In the genomic region with DNA sequence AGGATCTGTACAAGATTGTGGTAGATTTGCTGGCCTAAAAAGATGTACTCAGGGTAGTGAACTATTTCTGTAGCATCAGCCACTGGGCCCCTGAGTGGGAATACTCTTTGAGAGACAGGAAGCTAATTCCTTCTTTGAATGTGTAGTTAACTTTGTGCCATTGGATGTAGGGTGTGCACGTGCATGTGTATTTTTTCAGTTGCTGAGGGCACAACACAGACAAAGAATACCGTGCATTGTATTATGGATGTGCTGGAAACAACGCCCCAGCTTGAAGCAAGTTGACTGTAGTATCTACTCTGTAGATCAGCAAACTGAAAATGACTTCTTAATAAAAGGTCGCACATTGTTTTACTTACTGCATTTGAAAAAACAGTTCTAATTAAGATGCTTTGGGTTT, we compare ENCODE assay signal across 19 cellular contexts. TPM values are rescaled to one million over a fixed set of nuclear protein-coding genes. Genes with fewer than 3 reads are reported as not detected.
DNase-seq lines count a peak whose midpoint lies in the region; TF ChIP-seq lines count a peak whose summit lies in the region.
"Had no signal": no experiment of that assay in that cellular context is flagged by ENCODE, and none has a peak within 500 bp of the region (broad histone marks: within the 10 kb centered on the region; RNA-seq: fewer than 3 reads in every experiment).

No MANE protein-coding gene starts in this region.

- H3K9me3 ChIP-seq in left ventricle myocardium inferior (replicated peaks) (no peaks in the 10 kb centered on the region), right atrium auricular region (no peaks in the 10 kb centered on the region), neuron (ENCODE audit: low read length) (no peaks in the 10 kb centered on the region), esophagus muscularis mucosa (no peaks in the 10 kb centered on the region)
- H3K9me3 ChIP-seq: BLaER1 treated with 17β-estradiol and CSF1 and Interleukin-3, amounts not matched to agents 10 nM and 100 nM; left lung; MG63 had no signal

- no peak for TF ChIP-seq EP300 in esophagus muscularis mucosa (IDR thresholded peaks at IDR 0.05)

- peak overlapping the region; percentile 37 for H2AFZ ChIP-seq in neuron (ENCODE audit: low read depth, low read length)
- H2AFZ ChIP-seq: parathyroid adenoma had no signal

- TF ChIP-seq CTCF in left ventricle myocardium inferior (IDR thresholded peaks at IDR 0.05; ENCODE audit: borderline replicate concordance) = no peak
- TF ChIP-seq CTCF in right atrium auricular region (IDR thresholded peaks at IDR 0.05) = no peak
- no peak for TF ChIP-seq CTCF in coronary artery (IDR thresholded peaks at IDR 0.05)
- no peak for TF ChIP-seq CTCF in esophagus muscularis mucosa (IDR thresholded peaks at IDR 0.05)

- intact Hi-C loops in left ventricle myocardium inferior (cut with micrococcal nuclease) (no loop called here), esophagus muscularis mucosa (cut with DNase I) (loop anchor here (10.0 kb wide), 1 partner anchor 55 kb away; no protein-coding TSS in a partner anchor)

- DNase-seq in left ventricle myocardium inferior = no peak
- DNase-seq in right atrium auricular region (ENCODE audit: low spot score) = no peak
- DNase-seq in coronary artery (ENCODE audit: low spot score) = no peak
- no peak for DNase-seq in NCI-H748 (lab: John Stamatoyannopoulos, UW; ENCODE audit: unreplicated experiment)
- no peak for DNase-seq in activated effector memory CD4-positive, alpha-beta T cell treated with anti-CD3 and anti-CD28 coated beads, Interleukin-2, amount 50 U/mL, for 16 hours
- no peak for DNase-seq in esophagus muscularis mucosa (ENCODE audit: extremely low spot score)
- no peak for DNase-seq in T-helper 9 cell
- DNase-seq: activated CD4-positive, alpha-beta T cell treated with anti-CD3 and anti-CD28 coated beads, Interleukin-2, amount 50 U/mL, for 48 hours; activated naive CD4-positive, alpha-beta T cell treated with anti-CD3 and anti-CD28 coated beads for 36 hours; left lung; MG63; NCI-H226; NK-92 treated with Interleukin-12 subunit alpha and Interleukin-12 subunit beta, amount 100 ng/mL, for 24 hours; small intestine; stimulated activated CD4-positive, alpha-beta T cell treated with anti-CD3 and anti-CD28 coated beads, Interleukin-4, amount 100 ng/mL, for 4 hours; T-cell had no signal

- H3K27ac ChIP-seq in left ventricle myocardium inferior (replicated peaks) (peak overlapping the region; percentile 43), right atrium auricular region (no peak overlapping the region), coronary artery (peak overlapping the region in 1 of 2 donors; percentile 6), esophagus muscularis mucosa (replicated peaks in 1 of 4) (peak overlapping the region in 2 of 4 donors; percentile 10 to 52)
- H3K27ac ChIP-seq: BLaER1 treated with 17β-estradiol and CSF1 and Interleukin-3, amounts not matched to agents 10 nM and 100 nM; parathyroid adenoma had no signal

- H3K27me3 ChIP-seq in left ventricle myocardium inferior (ENCODE audit: low read depth) (no peaks in the 10 kb centered on the region), right atrium auricular region (no peaks in the 10 kb centered on the region), neuron (ENCODE audit: insufficient read depth, low read length) (no peaks in the 10 kb centered on the region), esophagus muscularis mucosa (no peaks in the 10 kb centered on the region)
- H3K27me3 ChIP-seq: BLaER1 treated with 17β-estradiol and CSF1 and Interleukin-3, amounts not matched to agents 10 nM and 100 nM; left lung; MG63 had no signal

- TF ChIP-seq POLR2A in esophagus muscularis mucosa (IDR thresholded peaks at IDR 0.05; ENCODE audit: low read depth) = no peak

- no peaks in the 10 kb centered on the region for H3K36me3 ChIP-seq in left ventricle myocardium inferior
- H3K36me3 ChIP-seq in right atrium auricular region = no peaks in the 10 kb centered on the region
- no peaks in the 10 kb centered on the region for H3K36me3 ChIP-seq in neuron (ENCODE audit: insufficient read depth, low read length)
- H3K36me3 ChIP-seq in esophagus muscularis mucosa = peaks cover 0 to 5% (median 0%) of the 10 kb centered on the region in 4 donors
- H3K36me3 ChIP-seq: left lung had no signal

- peaks cover 92% of the 10 kb centered on the region for H3K4me1 ChIP-seq in left ventricle myocardium inferior
- peaks cover 0 to 75% of the 10 kb centered on the region in 2 donors for H3K4me1 ChIP-seq in right atrium auricular region
- peaks cover 21% of the 10 kb centered on the region for H3K4me1 ChIP-seq in neuron (ENCODE audit: insufficient read depth, low read length)
- peaks cover 98 to 100% (median 100%) of the 10 kb centered on the region in 4 donors for H3K4me1 ChIP-seq in esophagus muscularis mucosa

- 66% methylated on average over 4 of the region's 4 CpGs for WGBS in esophagus muscularis mucosa

- H3K4me3 ChIP-seq in left ventricle myocardium inferior = no peak overlapping the region
- no peak overlapping the region for H3K4me3 ChIP-seq in right atrium auricular region
- H3K4me3 ChIP-seq in coronary artery = peak overlapping the region; percentile 14
- no peak overlapping the region for H3K4me3 ChIP-seq in neuron (ENCODE audit: low read length)
- no peak overlapping the region for H3K4me3 ChIP-seq in esophagus muscularis mucosa
- H3K4me3 ChIP-seq: BLaER1 treated with 17β-estradiol and CSF1 and Interleukin-3, amounts not matched to agents 10 nM and 100 nM; left lung; MG63 had no signal

RNA-seq across cellular contexts. Expression of gene CRIM1, which starts 14.1 kb away (rescaled TPM):
- 45.6 TPM for total RNA-seq in left ventricle myocardium inferior
- 10 to 100 TPM; 49.1 to 71.3 TPM for total RNA-seq in right atrium auricular region
- 100 to 1,000 TPM; 140 to 429 (median 201) TPM for total RNA-seq in esophagus muscularis mucosa
